Comparison of ENCODE assay signal across 16 cellular contexts in genomic region chrX:3191186-3191585, GRCh38.
"Had no signal": no experiment of that assay in that cellular context is flagged by ENCODE, and none has a peak within 500 bp of the region (broad histone marks: within the 10 kb centered on the region; RNA-seq: fewer than 3 reads in every experiment).

No MANE protein-coding gene starts in this region.

- DNase-seq: activated CD4-positive, alpha-beta T cell treated with anti-CD3 and anti-CD28 coated beads, Interleukin-2, amount 50 U/mL, for 48 hours; activated T-cell treated with anti-CD3 and anti-CD28 coated beads for 4 hours; heart left ventricle; left lung; mammary epithelial cell; nucleus accumbens; posterior cingulate gyrus; retina; stimulated activated CD4-positive, alpha-beta T cell treated with anti-CD3 and anti-CD28 coated beads, Interleukin-12 subunit alpha, Interleukin-12 subunit beta, amount 100 ng/mL, for 4 hours; stimulated activated CD4-positive, alpha-beta T cell treated with anti-CD3 and anti-CD28 coated beads, Interleukin-1b, Interleukin-23, amount 100 ng/mL, for 48 hours; stimulated activated CD8-positive, alpha-beta memory T cell treated with anti-CD3 and anti-CD28 coated beads, Interleukin-4, amount 100 ng/mL, for 48 hours; stimulated activated naive CD4-positive, alpha-beta T cell; T-helper 2 cell had no signal

- H3K36me3 Mint-ChIP-seq: activated naive CD8-positive, alpha-beta T cell had no signal

- H3K4me3 Mint-ChIP-seq: activated naive CD8-positive, alpha-beta T cell; nephron progenitor cell had no signal

- H3K4me3 ChIP-seq: gastroesophageal sphincter, heart left ventricle, left lung had no signal

- H3K27ac ChIP-seq: gastroesophageal sphincter, heart left ventricle, left lung had no signal

- H3K27ac Mint-ChIP-seq: activated naive CD8-positive, alpha-beta T cell had no signal

- H3K36me3 ChIP-seq: gastroesophageal sphincter, heart left ventricle, left lung had no signal

- H3K9me3 ChIP-seq: gastroesophageal sphincter, left lung had no signal

- ATAC-seq: gastroesophageal sphincter, heart left ventricle, left lung had no signal

- H3K27me3 ChIP-seq: gastroesophageal sphincter, heart left ventricle, left lung had no signal

- H3K4me1 ChIP-seq: gastroesophageal sphincter, heart left ventricle, left lung had no signal

- H3K27me3 Mint-ChIP-seq: activated naive CD8-positive, alpha-beta T cell had no signal
